In genomic region chr7:23938937-23939552, GRCh38 we compare ENCODE assay signal across 8 cellular contexts.
DNase-seq lines count a peak whose midpoint lies in the region; ATAC-seq lines count a peak whose summit lies in the region.

No MANE protein-coding gene starts in this region.

- peak; percentile 60 for DNase-seq in ELF-1 (ENCODE audit: low read depth, low spot score)
- DNase-seq in Kasumi-1 (lab: John Stamatoyannopoulos, UW) = peak; percentile 80 to 92
- DNase-seq in SW480 (ENCODE audit: low spot score) = peak; percentile 85
- DNase-seq in islet precursor cell = peak; percentile 76
- DNase-seq in nucleus accumbens (lab: John Stamatoyannopoulos, UW) = no peak
- no peak for DNase-seq in right cardiac atrium

- peak; percentile 81 for ATAC-seq in GM21367 (IDR thresholded peaks at IDR 0.05; ENCODE audit: unreplicated experiment)
- no peak for ATAC-seq in HG03025 (IDR thresholded peaks at IDR 0.05; ENCODE audit: low FRiP score, unreplicated experiment)
- ATAC-seq in right cardiac atrium = no peak

- no peak overlapping the region for H3K4me3 ChIP-seq in right cardiac atrium (ENCODE audit: low read length)

- no peaks in the 10 kb centered on the region for H3K27me3 ChIP-seq in right cardiac atrium (ENCODE audit: control insufficient read depth, insufficient read depth)

- WGBS in right cardiac atrium = 28% methylated on average over 4 of the region's 4 CpGs

- H3K9me3 ChIP-seq in right cardiac atrium (ENCODE audit: control insufficient read depth, low read length) = no peaks in the 10 kb centered on the region

- no peaks in the 10 kb centered on the region for H3K4me1 ChIP-seq in right cardiac atrium (ENCODE audit: control insufficient read depth, insufficient read depth, low read length)

- H3K27ac ChIP-seq in right cardiac atrium (ENCODE audit: low read length) = no peak overlapping the region

- intact Hi-C loops in right cardiac atrium (cut with DNase I) = no loop called here

Comparison
In these comparisons a context has a peak if more than half of its experiments do, and no peak if none do; other contexts are left out.
1. DNase-seq: peak in ELF-1 (single experiment), Kasumi-1 (2 of 2), SW480 (single experiment) and islet precursor cell (single experiment); none in nucleus accumbens (0 of 56) and right cardiac atrium (0 of 3).